In the genomic region with DNA sequence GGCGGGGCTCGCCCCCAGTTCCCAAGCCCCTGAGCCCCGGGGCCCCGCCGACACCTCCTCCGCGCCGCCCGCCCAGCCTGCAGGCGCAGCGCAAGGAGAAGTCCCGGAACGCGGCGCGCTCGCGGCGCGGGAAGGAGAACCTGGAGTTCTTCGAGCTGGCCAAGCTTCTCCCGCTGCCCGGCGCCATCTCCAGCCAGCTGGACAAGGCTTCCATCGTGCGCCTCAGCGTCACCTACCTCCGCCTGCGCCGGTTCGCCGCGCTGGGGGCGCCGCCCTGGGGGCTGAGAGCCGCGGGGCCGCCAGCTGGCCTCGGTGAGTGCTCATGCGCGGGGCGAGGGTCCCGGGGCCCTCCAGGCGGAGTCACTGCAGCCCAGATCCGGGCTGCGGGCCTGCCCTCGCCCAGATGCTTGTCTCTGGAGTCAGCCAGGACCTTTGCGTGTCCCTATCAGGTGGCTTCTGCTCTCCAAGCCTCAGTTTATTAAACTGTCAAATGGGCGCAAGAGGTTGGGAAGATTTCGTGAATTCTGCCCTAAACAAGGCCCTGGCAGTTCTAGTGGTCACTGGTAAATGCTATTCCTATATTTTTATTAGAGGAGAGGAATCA, we compare ENCODE assay signal across 11 cellular contexts. TPM values are rescaled to one million over a fixed set of nuclear protein-coding genes. Genes with fewer than 3 reads are reported as not detected.
DNase-seq lines count a peak whose midpoint lies in the region; ATAC-seq and TF ChIP-seq lines count a peak whose summit lies in the region.
"Had no signal": no experiment of that assay in that cellular context is flagged by ENCODE, and none has a peak within 500 bp of the region (broad histone marks: within the 10 kb centered on the region; RNA-seq: fewer than 3 reads in every experiment).

No MANE protein-coding gene starts in this region.

- no peak overlapping the region for H3K27ac Mint-ChIP-seq in CD14-positive monocyte

- H3K27me3 ChIP-seq in A673 (replicated peaks; ENCODE audit: insufficient read depth, low read depth, low read length, poor library complexity) (peaks cover 36% of the 10 kb centered on the region), body of pancreas (peaks cover 0 to 41% of the 10 kb centered on the region in 2 donors), left lung (peaks cover 57 to 90% of the 10 kb centered on the region in 2 donors)

- BruUV-seq in A673 (replicated peaks; lab: Mats Ljungman, UMichigan): no TSS peak

- POLR2A ChIA-PET in A673 (lab: Charles Lee; ENCODE audit: low non-redundant PET): no interaction called here

- no peaks in the 10 kb centered on the region for H3K36me3 ChIP-seq in A673 (ENCODE audit: insufficient read depth, low read length, poor library complexity, severe bottlenecking)
- no peaks in the 10 kb centered on the region for H3K36me3 ChIP-seq in body of pancreas (replicated peaks in 1 of 2; ENCODE audit: insufficient read depth in 1 of 2, low read depth in 2 of 2)
- H3K36me3 ChIP-seq in left lung: no peaks in the 10 kb centered on the region
- H3K36me3 ChIP-seq: sigmoid colon had no signal

- H3K9me3 ChIP-seq in A673 (ENCODE audit: low read depth, low read length, poor library complexity, severe bottlenecking): no peaks in the 10 kb centered on the region
- no peaks in the 10 kb centered on the region for H3K9me3 ChIP-seq in body of pancreas
- no peaks in the 10 kb centered on the region for H3K9me3 ChIP-seq in left lung
- H3K9me3 ChIP-seq: sigmoid colon had no signal

- peak overlapping the region in 1 of 2 donors; percentile 76 for H3K4me3 Mint-ChIP-seq in CD14-positive monocyte

- CTCF ChIA-PET in A673 (lab: Charles Lee): interaction anchor here (0.5 to 2.5 kb wide), 3 partner anchors 9 to 252 kb away, joined by 3 to 7 read pairs (median 7); no protein-coding TSS in a partner anchor

- peaks cover 10% of the 10 kb centered on the region for H3K4me1 Mint-ChIP-seq in CD14-positive monocyte

- 3 to 10% methylated on average over 2 to 50 of the region's 50 CpGs for WGBS in body of pancreas, 2 donors

- H3K4me3 ChIP-seq in A673 (ENCODE audit: low read depth, low read length, poor library complexity, severe bottlenecking): peak overlapping the region; percentile 44
- H3K4me3 ChIP-seq in body of pancreas: no peak overlapping the region
- H3K4me3 ChIP-seq in left lung: no peak overlapping the region

- no peak for DNase-seq in A673 (ENCODE audit: low spot score)
- DNase-seq in GM20000 (ENCODE audit: low spot score): peak; percentile 38
- no peak for DNase-seq in body of pancreas
- DNase-seq in left lung: peak in 1 of 2 donors; percentile 78
- DNase-seq in LoVo (ENCODE audit: low spot score): no peak
- DNase-seq in stimulated activated naive CD4-positive, alpha-beta T cell (lab: John Stamatoyannopoulos, UW): no peak
- no peak for DNase-seq in CD14-positive monocyte (ENCODE audit: low spot score)
- DNase-seq: DND-41, RPMI8226, sigmoid colon had no signal

- TF ChIP-seq CTCF in A673 (conservative IDR thresholded peaks at IDR 0.05; ENCODE audit: low read depth, low read length): no peak
- TF ChIP-seq CTCF in GM20000 (IDR thresholded peaks at IDR 0.05; ENCODE audit: extremely low read depth, missing control alignments): no peak
- no peak for TF ChIP-seq CTCF in body of pancreas (IDR thresholded peaks at IDR 0.05)
- no peak for TF ChIP-seq CTCF in left lung (IDR thresholded peaks at IDR 0.05)
- no peak for TF ChIP-seq CTCF in CD14-positive monocyte (IDR thresholded peaks at IDR 0.05)

- peaks cover 0 to 2% of the 10 kb centered on the region in 2 donors for H3K36me3 Mint-ChIP-seq in CD14-positive monocyte

- peaks cover 3 to 10% (median 4%) of the 10 kb centered on the region in 7 donors for H3K9me3 Mint-ChIP-seq in CD14-positive monocyte

- H3K27ac ChIP-seq in A673 (ENCODE audit: low read depth, low read length, poor library complexity, severe bottlenecking) (no peak overlapping the region), body of pancreas (no peak overlapping the region), left lung (no peak overlapping the region)
- H3K27ac ChIP-seq: sigmoid colon had no signal

- peak; percentile 13 for ATAC-seq in body of pancreas
- peak; percentile 44 for ATAC-seq in left lung
- ATAC-seq in GM18519 (IDR thresholded peaks at IDR 0.05; ENCODE audit: low FRiP score, unreplicated experiment): no peak

- peaks cover 32% of the 10 kb centered on the region for H3K4me1 ChIP-seq in A673 (ENCODE audit: insufficient read depth, low read length, poor library complexity, severe bottlenecking)
- H3K4me1 ChIP-seq in body of pancreas: peaks cover 32% of the 10 kb centered on the region
- peaks cover 14 to 24% of the 10 kb centered on the region in 2 donors for H3K4me1 ChIP-seq in left lung

- TF ChIP-seq POLR2A in body of pancreas (IDR thresholded peaks at IDR 0.05): no peak

- intact Hi-C loops in A673 (cut with micrococcal nuclease; ENCODE audit: unreplicated experiment) (no loop called here), body of pancreas (cut with DNase I) (no loop called here), left lung (cut with DNase I) (no loop called here), CD14-positive monocyte (cut with micrococcal nuclease) (no loop called here)

- H3K27me3 Mint-ChIP-seq in CD14-positive monocyte (ENCODE audit: low read depth in 3 of 3): peaks cover 62 to 90% (median 88%) of the 10 kb centered on the region in 3 donors

RNA-seq across cellular contexts. Expression of gene NPAS1, which starts 2.0 kb away (rescaled TPM):
- 2.1 and 2.4 TPM in 2 replicates for total RNA-seq in A673 (2021)
- total RNA-seq in body of pancreas: not detected
- under 1 TPM; 0.50 to 0.70 TPM for total RNA-seq in left lung
- not detected for polyA plus RNA-seq in CD14-positive monocyte

RNA-seq across cellular contexts. Expression of gene TMEM160, which starts 26.8 kb away (rescaled TPM):
- total RNA-seq in A673 (2021) (30.1 and 41.8 TPM in 2 replicates), body of pancreas (10 to 100 TPM; 31.3 to 37.6 TPM), left lung (10 to 100 TPM; 31.6 to 33.5 TPM)
- 100 to 1,000 TPM; 103 to 159 TPM for polyA plus RNA-seq in CD14-positive monocyte
